In the genomic region with DNA sequence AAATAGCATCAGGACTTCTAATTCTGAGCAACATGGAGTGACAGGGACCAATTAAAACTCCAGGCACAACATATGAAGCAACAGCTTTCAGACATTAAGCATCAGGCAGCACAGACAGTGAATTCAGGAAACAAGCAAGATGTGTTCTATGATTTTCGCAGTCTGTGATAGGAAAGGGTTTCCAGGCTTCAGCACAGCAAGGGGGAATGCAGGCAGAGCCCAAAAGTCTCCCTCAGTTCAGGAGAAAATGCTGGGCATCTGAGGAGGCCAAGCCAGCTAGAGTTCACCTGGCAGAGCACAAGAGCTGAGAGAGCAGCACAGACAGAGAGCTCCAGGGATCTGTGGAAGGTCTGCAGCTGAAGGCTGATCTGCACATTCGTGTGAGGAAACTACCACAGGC, we compare ENCODE assay signal across 22 cellular contexts. TPM values are rescaled to one million over a fixed set of nuclear protein-coding genes. Genes with fewer than 3 reads are reported as not detected.
A peak's percentile ranks its signal among the peaks of the same experiment; 100 is the strongest.
DNase-seq lines count a peak whose midpoint lies in the region; ATAC-seq and TF ChIP-seq lines count a peak whose summit lies in the region.
"Had no signal": no experiment of that assay in that cellular context is flagged by ENCODE, and none has a peak within 500 bp of the region (broad histone marks: within the 10 kb centered on the region; RNA-seq: fewer than 3 reads in every experiment).

No MANE protein-coding gene starts in this region.

- H2AFZ ChIP-seq in GM23338 = peak overlapping the region; percentile 61; the same call in 1 of the 2 replicates

- H4K20me1 ChIP-seq in GM23338 (replicated peaks; ENCODE audit: insufficient read depth) = no peaks in the 10 kb centered on the region
- H4K20me1 ChIP-seq: BLaER1 had no signal

- no peak overlapping the region for H3K27ac ChIP-seq in GM23338 (ENCODE audit: low read depth)
- H3K27ac ChIP-seq: BLaER1 had no signal

- H3K4me1 Mint-ChIP-seq in GM23338 = no peaks in the 10 kb centered on the region
- H3K4me1 Mint-ChIP-seq in activated naive CD8-positive, alpha-beta T cell treated with anti-CD3 and anti-CD28 coated beads, Interleukin-2, amount 50 U/mL, for 24 hours = no peaks in the 10 kb centered on the region

- H3F3A ChIP-seq in GM23338 (replicated peaks; ENCODE audit: low read depth) = no peaks in the 10 kb centered on the region

- DNase-seq in G401 (ENCODE audit: low spot score) (peak; percentile 70), GM23338 (ENCODE audit: low spot score) (no peak), cerebellum (ENCODE audit: low spot score) (peak; percentile 55), middle frontal gyrus (ENCODE audit: extremely low spot score, low spot score) (no peak), HPDE6-E6E7 (ENCODE audit: extremely low spot score) (no peak)
- no peak for DNase-seq in activated naive CD8-positive, alpha-beta T cell treated with anti-CD3 and anti-CD28 coated beads, Interleukin-2, amount 50 U/mL, for 24 hours
- DNase-seq: 8988T; ACHN; BE2C; CD4-positive, alpha-beta memory T cell; CD4-positive, CD25-positive, alpha-beta regulatory T cell; CD8-positive, alpha-beta memory T cell; COR-L47; DMS 273 treated with DMSO at 0.1 percent for 48 hours; DMS153; DMS53; DMS79; DND-41; EL; GF-D8 had no signal

- H3K27me3 ChIP-seq in GM23338 (ENCODE audit: insufficient read depth) = no peaks in the 10 kb centered on the region
- H3K27me3 ChIP-seq: BLaER1 had no signal

- H3K36me3 ChIP-seq in GM23338 (ENCODE audit: insufficient read depth) = no peaks in the 10 kb centered on the region
- H3K36me3 ChIP-seq: BE2C, BLaER1 had no signal

- ATAC-seq in GM23338 = no peak
- no peak for ATAC-seq in activated naive CD8-positive, alpha-beta T cell treated with anti-CD3 and anti-CD28 coated beads, Interleukin-2, amount 50 U/mL, for 24 hours

- H3K4me1 ChIP-seq in GM23338 (ENCODE audit: insufficient read depth) = no peaks in the 10 kb centered on the region
- H3K4me1 ChIP-seq: BE2C, BLaER1 had no signal

- H3K27me3 Mint-ChIP-seq in GM23338 (ENCODE audit: insufficient read depth, low read depth, poor library complexity) = no peaks in the 10 kb centered on the region
- H3K27me3 Mint-ChIP-seq in activated naive CD8-positive, alpha-beta T cell treated with anti-CD3 and anti-CD28 coated beads, Interleukin-2, amount 50 U/mL, for 24 hours = peaks cover 46% of the 10 kb centered on the region

- no peak overlapping the region for H3K4me3 Mint-ChIP-seq in GM23338
- H3K4me3 Mint-ChIP-seq in activated naive CD8-positive, alpha-beta T cell treated with anti-CD3 and anti-CD28 coated beads, Interleukin-2, amount 50 U/mL, for 24 hours = no peak overlapping the region
- H3K4me3 Mint-ChIP-seq: CD14-positive monocyte; CD4-positive, alpha-beta memory T cell; CD4-positive, CD25-positive, alpha-beta regulatory T cell; CD8-positive, alpha-beta memory T cell had no signal

- no peak overlapping the region for H3K4me2 ChIP-seq in GM23338
- H3K4me2 ChIP-seq: BLaER1 had no signal

- no peak overlapping the region for H3K4me3 ChIP-seq in GM23338
- H3K4me3 ChIP-seq: BLaER1 had no signal

- no peaks in the 10 kb centered on the region for H3K9me3 Mint-ChIP-seq in GM23338
- no peaks in the 10 kb centered on the region for H3K9me3 Mint-ChIP-seq in activated naive CD8-positive, alpha-beta T cell treated with anti-CD3 and anti-CD28 coated beads, Interleukin-2, amount 50 U/mL, for 24 hours
- H3K9me3 Mint-ChIP-seq: CD4-positive, alpha-beta memory T cell; CD8-positive, alpha-beta memory T cell had no signal

- no peak for TF ChIP-seq CTCF in GM23338 (conservative IDR thresholded peaks at IDR 0.05; ENCODE audit: low read depth in 2 of 2)

- in situ Hi-C loops in G401 (cut with HindIII; ENCODE audit: low sequenced_read_pairs) = no loop called here

- H3K27ac Mint-ChIP-seq in GM23338 = no peak overlapping the region
- no peak overlapping the region for H3K27ac Mint-ChIP-seq in activated naive CD8-positive, alpha-beta T cell treated with anti-CD3 and anti-CD28 coated beads, Interleukin-2, amount 50 U/mL, for 24 hours
- H3K27ac Mint-ChIP-seq: CD4-positive, alpha-beta memory T cell; CD4-positive, CD25-positive, alpha-beta regulatory T cell had no signal

- no peaks in the 10 kb centered on the region for H3K9me2 ChIP-seq in GM23338 (ENCODE audit: insufficient read depth)

- no peaks in the 10 kb centered on the region for H3K79me2 ChIP-seq in GM23338 (replicated peaks; ENCODE audit: insufficient read depth)

- no peaks in the 10 kb centered on the region for H3K36me3 Mint-ChIP-seq in GM23338 (ENCODE audit: low read depth)
- no peaks in the 10 kb centered on the region for H3K36me3 Mint-ChIP-seq in activated naive CD8-positive, alpha-beta T cell treated with anti-CD3 and anti-CD28 coated beads, Interleukin-2, amount 50 U/mL, for 24 hours (ENCODE audit: low read depth)
- H3K36me3 Mint-ChIP-seq: CD14-positive monocyte; CD4-positive, alpha-beta memory T cell; CD4-positive, CD25-positive, alpha-beta regulatory T cell; CD8-positive, alpha-beta memory T cell had no signal

TF ChIP-seq in GM23338, 12 proteins besides CTCF, POLR2A, EP300 and RAD21:
- TF ChIP-seq POLR2AphosphoS5 (IDR thresholded peaks at IDR 0.05; ENCODE audit: low read depth) (no peak), JUNB (IDR thresholded peaks at IDR 0.05; ENCODE audit: unreplicated experiment) (no peak), CREB1 (CRISPR knock-in tag; IDR thresholded peaks at IDR 0.05; ENCODE audit: low read depth) (no peak), EZH2phosphoT487 (IDR thresholded peaks at IDR 0.05; ENCODE audit: unreplicated experiment) (no peak)
- TF ChIP-seq, protein P1, sequence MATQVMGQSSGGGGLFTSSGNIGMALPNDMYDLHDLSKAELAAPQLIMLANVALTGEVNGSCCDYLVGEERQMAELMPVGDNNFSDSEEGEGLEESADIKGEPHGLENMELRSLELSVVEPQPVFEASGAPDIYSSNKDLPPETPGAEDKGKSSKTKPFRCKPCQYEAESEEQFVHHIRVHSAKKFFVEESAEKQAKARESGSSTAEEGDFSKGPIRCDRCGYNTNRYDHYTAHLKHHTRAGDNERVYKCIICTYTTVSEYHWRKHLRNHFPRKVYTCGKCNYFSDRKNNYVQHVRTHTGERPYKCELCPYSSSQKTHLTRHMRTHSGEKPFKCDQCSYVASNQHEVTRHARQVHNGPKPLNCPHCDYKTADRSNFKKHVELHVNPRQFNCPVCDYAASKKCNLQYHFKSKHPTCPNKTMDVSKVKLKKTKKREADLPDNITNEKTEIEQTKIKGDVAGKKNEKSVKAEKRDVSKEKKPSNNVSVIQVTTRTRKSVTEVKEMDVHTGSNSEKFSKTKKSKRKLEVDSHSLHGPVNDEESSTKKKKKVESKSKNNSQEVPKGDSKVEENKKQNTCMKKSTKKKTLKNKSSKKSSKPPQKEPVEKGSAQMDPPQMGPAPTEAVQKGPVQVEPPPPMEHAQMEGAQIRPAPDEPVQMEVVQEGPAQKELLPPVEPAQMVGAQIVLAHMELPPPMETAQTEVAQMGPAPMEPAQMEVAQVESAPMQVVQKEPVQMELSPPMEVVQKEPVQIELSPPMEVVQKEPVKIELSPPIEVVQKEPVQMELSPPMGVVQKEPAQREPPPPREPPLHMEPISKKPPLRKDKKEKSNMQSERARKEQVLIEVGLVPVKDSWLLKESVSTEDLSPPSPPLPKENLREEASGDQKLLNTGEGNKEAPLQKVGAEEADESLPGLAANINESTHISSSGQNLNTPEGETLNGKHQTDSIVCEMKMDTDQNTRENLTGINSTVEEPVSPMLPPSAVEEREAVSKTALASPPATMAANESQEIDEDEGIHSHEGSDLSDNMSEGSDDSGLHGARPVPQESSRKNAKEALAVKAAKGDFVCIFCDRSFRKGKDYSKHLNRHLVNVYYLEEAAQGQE (IDR thresholded peaks at IDR 0.05; ENCODE audit: unreplicated experiment) = no peak

RNA-seq across cellular contexts. Expression of a gene that starts 22.2 kb away (rescaled TPM):
- 13.2 and 14.8 TPM in 2 replicates for total RNA-seq in G401 (2014; rRNA removed; shearing (Covaris generic))
- 13.3 and 18.5 TPM in 2 replicates for total RNA-seq in GM23338 (2014; rRNA removed; shearing (Covaris generic))
- 28.9 and 31.0 TPM in 2 replicates for polyA plus RNA-seq in GM23338 (2016; fragmentation: Nextera tagmentation; extraction: Ambion mirVana)
- 27.8 TPM for total RNA-seq in cerebellum

Comparison
In these comparisons a context has a peak if more than half of its experiments do, and no peak if none do; other contexts are left out.
1. DNase-seq: peak in G401 (single experiment) and cerebellum (single experiment); none in GM23338 (single experiment), activated naive CD8-positive, alpha-beta T cell treated with anti-CD3 and anti-CD28 coated beads, Interleukin-2, amount 50 U/mL, for 24 hours (single experiment), middle frontal gyrus (single experiment) and HPDE6-E6E7 (single experiment).